Comparison of ENCODE assay signal across 8 cellular contexts in genomic region chr11:61815790-61816735, GRCh38. TPM values are rescaled to one million over a fixed set of nuclear protein-coding genes. Genes with fewer than 3 reads are reported as not detected.
DNase-seq lines count a peak whose midpoint lies in the region; ATAC-seq and TF ChIP-seq lines count a peak whose summit lies in the region.

No MANE protein-coding gene starts in this region.

- intact Hi-C loops in stomach (cut with DNase I; ENCODE audit: low total_unique reads): loop anchor here (10.0 kb wide), 1 partner anchor 139 kb away; the partner anchor contains the start of gene BEST1

- peak; percentile 65 for DNase-seq in AG08395 (ENCODE audit: low spot score)
- peak; percentile 83 to 88 for DNase-seq in NCI-H526 (lab: John Stamatoyannopoulos, UW)
- peak; percentile 46 for DNase-seq in activated T-cell treated with anti-CD3 and anti-CD28 coated beads for 4 hours
- DNase-seq in epithelial cell of proximal tubule (ENCODE audit: low read depth): no peak
- peak; percentile 47 for DNase-seq in stomach

- no peak for TF ChIP-seq EP300 in stomach (IDR thresholded peaks at IDR 0.05)

- TF ChIP-seq POLR2A in stomach (IDR thresholded peaks at IDR 0.05): no peak

- H3K27ac ChIP-seq in stomach: peak overlapping the region; percentile 69 to 98 (median 93)

- H3K36me3 ChIP-seq in stomach: peaks cover 9 to 23% (median 14%) of the 10 kb centered on the region in 4 donors

- H3K27me3 ChIP-seq in mononuclear cell (ENCODE audit: insufficient read depth, low read length): peaks cover 3% of the 10 kb centered on the region
- peaks cover 0 to 13% (median 0%) of the 10 kb centered on the region in 3 donors for H3K27me3 ChIP-seq in stomach

- no peak for TF ChIP-seq CTCF in epithelial cell of proximal tubule (conservative IDR thresholded peaks at IDR 0.05; ENCODE audit: low read depth, low read length)
- TF ChIP-seq CTCF in stomach (IDR thresholded peaks at IDR 0.05): no peak

- H3K4me3 ChIP-seq in epithelial cell of proximal tubule (ENCODE audit: low read depth, low read length) (peak overlapping the region; percentile 91), mononuclear cell (ENCODE audit: low read length) (peak overlapping the region; percentile 45), stomach (peak overlapping the region; percentile 60 to 78 (median 72))

- H3K9me3 ChIP-seq in mononuclear cell (ENCODE audit: low read depth, low read length) (no peaks in the 10 kb centered on the region), stomach (no peaks in the 10 kb centered on the region)

- H3K4me1 ChIP-seq in mononuclear cell (ENCODE audit: insufficient read depth, low read length) (peaks cover 29% of the 10 kb centered on the region), stomach (peaks cover 7 to 31% (median 25%) of the 10 kb centered on the region in 4 donors)

- peak; percentile 6 for ATAC-seq in GM18520 (IDR thresholded peaks at IDR 0.05; ENCODE audit: unreplicated experiment)
- ATAC-seq in HG03108 (IDR thresholded peaks at IDR 0.05; ENCODE audit: unreplicated experiment): peak; percentile 15

- 0 to 1% (median 0%) methylated on average over 45 to 69 of the region's 69 CpGs for WGBS in stomach, 5 donors

RNA-seq across cellular contexts. Expression of gene FADS1, which starts 0.7 kb away (rescaled TPM):
- total RNA-seq in epithelial cell of proximal tubule: 64.6 and 100 TPM in 2 replicates
- total RNA-seq in mononuclear cell: 12.1 TPM
- total RNA-seq in stomach: 10 to 100 TPM in 4 of 5 donors, not detected in 1; 11.7 to 56.5 (median 17.3) TPM
- polyA plus RNA-seq in stomach: 1 to 10 TPM; 1.8 to 6.4 (median 4.1) TPM

RNA-seq across cellular contexts. Expression of gene FADS2, which starts 12.0 kb away (rescaled TPM):
- total RNA-seq in epithelial cell of proximal tubule (169 and 442 TPM in 2 replicates), mononuclear cell (12.8 TPM), stomach (10 to 100 TPM in 3 of 5 donors, 1 to 10 TPM in 1, not detected in 1; 9.6 to 15.2 (median 14.0) TPM)
- 10 to 100 TPM in 1 of 3 donors, 1 to 10 TPM in 2; 3.5 to 17.1 (median 6.4) TPM for polyA plus RNA-seq in stomach

RNA-seq across cellular contexts. Expression of gene FEN1, which starts 23.4 kb away (rescaled TPM):
- 70.6 and 120 TPM in 2 replicates for total RNA-seq in epithelial cell of proximal tubule
- total RNA-seq in mononuclear cell: 13.1 TPM
- 10 to 100 TPM in 2 of 5 donors, 1 to 10 TPM in 2, not detected in 1; 4.2 to 24.6 (median 10.4) TPM for total RNA-seq in stomach
- polyA plus RNA-seq in stomach: 10 to 100 TPM in 1 of 3 donors, 1 to 10 TPM in 2; 5.0 to 14.3 (median 10.0) TPM

RNA-seq across cellular contexts. Expression of gene TMEM258, which starts 23.7 kb away (rescaled TPM):
- 95.1 and 102 TPM in 2 replicates for total RNA-seq in epithelial cell of proximal tubule
- 32.5 TPM for total RNA-seq in mononuclear cell
- total RNA-seq in stomach: 10 to 100 TPM in 4 of 5 donors, not detected in 1; 24.1 to 50.3 (median 42.8) TPM
- polyA plus RNA-seq in stomach: 100 to 1,000 TPM; 184 to 274 (median 210) TPM

Comparison
In these comparisons a context has a peak if more than half of its experiments do, and no peak if none do; other contexts are left out.
1. RNA of gene FADS2, which starts 12.0 kb away (total RNA-seq): 169 to 442 TPM in epithelial cell of proximal tubule; 9.6 to 15.2 TPM in stomach and 12.8 TPM in mononuclear cell (single experiment); every median in the first group is over 10 times any median in the second.
2. Peak in every context shown above with its lines, with median percentiles within 50 percentile points of each other: H3K4me3 ChIP-seq.